Comparison of ENCODE assay signal across 23 cellular contexts in the genomic region with DNA sequence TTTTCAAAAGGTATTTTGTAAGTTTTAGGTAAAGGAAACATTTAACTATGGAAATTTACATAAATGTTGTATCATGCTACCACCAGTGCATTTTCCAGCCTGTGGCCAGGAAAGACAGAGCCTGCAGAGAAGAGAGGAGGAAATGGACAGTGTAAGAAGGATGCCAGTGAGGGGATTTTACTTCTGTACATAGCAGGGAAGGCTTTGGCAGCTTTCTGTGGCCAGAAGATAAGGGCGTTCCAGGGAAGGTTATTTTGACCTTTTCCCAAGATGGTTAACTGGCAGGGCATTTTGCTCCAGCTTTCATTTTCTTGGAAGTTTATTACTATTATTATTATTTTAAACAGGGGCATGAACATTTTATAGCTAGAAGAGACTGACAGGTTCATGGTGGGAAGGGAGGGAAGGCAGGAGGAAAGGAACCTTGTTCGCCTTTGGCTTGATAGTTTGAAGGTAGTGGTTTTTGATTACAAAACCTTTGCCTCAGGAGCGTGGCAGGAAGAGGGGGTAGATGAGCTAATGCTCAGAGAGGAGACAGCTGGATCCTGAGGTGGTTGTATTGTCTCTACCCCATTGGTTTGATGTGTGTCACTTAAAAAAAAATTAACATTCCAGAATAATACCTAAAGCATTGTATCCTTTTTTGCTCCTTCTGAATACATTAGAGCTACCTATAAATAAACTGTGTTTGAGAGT. TPM values are rescaled to one million over a fixed set of nuclear protein-coding genes. Genes with fewer than 3 reads are reported as not detected.
DNase-seq lines count a peak whose midpoint lies in the region; ATAC-seq and TF ChIP-seq lines count a peak whose summit lies in the region.
"Had no signal": no experiment of that assay in that cellular context is flagged by ENCODE, and none has a peak within 500 bp of the region (broad histone marks: within the 10 kb centered on the region; RNA-seq: fewer than 3 reads in every experiment).

No MANE protein-coding gene starts in this region.

- no peak overlapping the region for H3K9ac ChIP-seq in skeletal muscle satellite cell (ENCODE audit: low read depth, low read length)

- CTCF ChIA-PET in MCF 10A (lab: Yijun Ruan, JAX), result interaction anchor here (0.6 to 1.8 kb wide), 10 partner anchors 15 to 685 kb away, joined by 3 to 9 read pairs (median 4); no protein-coding TSS in a partner anchor

- no TSS peak for BruUV-seq in MCF 10A (replicated peaks; lab: Mats Ljungman, UMichigan)

- no peaks in the 10 kb centered on the region for H3K27me3 ChIP-seq in breast epithelium
- no peaks in the 10 kb centered on the region for H3K27me3 ChIP-seq in skeletal muscle satellite cell (ENCODE audit: control insufficient read depth, insufficient read depth, low read length)
- H3K27me3 ChIP-seq in aorta (ENCODE audit: control insufficient read depth in 1 of 2, insufficient read depth in 2 of 2, low read length in 1 of 2), result no peaks in the 10 kb centered on the region
- H3K27me3 ChIP-seq: brain microvascular endothelial cell, thyroid gland had no signal

- no peaks in the 10 kb centered on the region for H3K9me3 Mint-ChIP-seq in MCF 10A (ENCODE audit: unreplicated experiment)
- H3K9me3 Mint-ChIP-seq: activated naive CD8-positive, alpha-beta T cell treated with anti-CD3 and anti-CD28 coated beads for 36 hours; stimulated activated effector memory CD8-positive, alpha-beta T cell treated with anti-CD3 and anti-CD28 coated beads, Interleukin-12 subunit alpha, Interleukin-12 subunit beta, amount 100 ng/mL, for 72 hours had no signal

- POLR2A ChIA-PET in MCF 10A (lab: Yijun Ruan, JAX), result no interaction called here

- H3K4me1 Mint-ChIP-seq in MCF 10A (ENCODE audit: insufficient read depth, unreplicated experiment), result peaks cover 20% of the 10 kb centered on the region

- H3K27ac Mint-ChIP-seq in MCF 10A (ENCODE audit: low read depth, unreplicated experiment), result no peak overlapping the region
- H3K27ac Mint-ChIP-seq: activated CD8-positive, alpha-beta T cell treated with anti-CD3 and anti-CD28 coated beads, Interleukin-2, amount 10 ng/mL, durations not matched to agents 7 days and 5 days; activated naive CD8-positive, alpha-beta T cell treated with anti-CD3 and anti-CD28 coated beads for 36 hours; stimulated activated effector memory CD8-positive, alpha-beta T cell treated with anti-CD3 and anti-CD28 coated beads, Interleukin-12 subunit alpha, Interleukin-12 subunit beta, amount 100 ng/mL, for 72 hours had no signal

- TF ChIP-seq CTCF in MCF 10A (IDR thresholded peaks at IDR 0.05; ENCODE audit: unreplicated experiment) (no peak), breast epithelium (IDR thresholded peaks at IDR 0.05) (no peak), fibroblast of the aortic adventitia (IDR thresholded peaks at IDR 0.05; ENCODE audit: insufficient read depth, low read length) (no peak)

- ATAC-seq in GM18873 (IDR thresholded peaks at IDR 0.05; ENCODE audit: low FRiP score, unreplicated experiment) (no peak), aorta (ENCODE audit: low FRiP score) (no peak)
- ATAC-seq: activated CD8-positive, alpha-beta T cell treated with anti-CD3 and anti-CD28 coated beads, Interleukin-2, amount 10 ng/mL, durations not matched to agents 7 days and 5 days; stimulated activated effector memory CD8-positive, alpha-beta T cell treated with anti-CD3 and anti-CD28 coated beads, Interleukin-12 subunit alpha, Interleukin-12 subunit beta, amount 100 ng/mL, for 72 hours had no signal

- H3K27me3 Mint-ChIP-seq in MCF 10A (ENCODE audit: insufficient read depth, unreplicated experiment), result no peaks in the 10 kb centered on the region
- H3K27me3 Mint-ChIP-seq: activated naive CD8-positive, alpha-beta T cell treated with anti-CD3 and anti-CD28 coated beads for 36 hours had no signal

- TF ChIP-seq POLR2A in breast epithelium (IDR thresholded peaks at IDR 0.05), result no peak

- 28 to 41% methylated on average over 3 of the region's 3 CpGs for WGBS in aorta, 2 donors

- H3K9me3 ChIP-seq in breast epithelium (no peaks in the 10 kb centered on the region), skeletal muscle satellite cell (replicated peaks; ENCODE audit: low read length) (no peaks in the 10 kb centered on the region), aorta (ENCODE audit: control insufficient read depth, low read length) (no peaks in the 10 kb centered on the region)
- H3K9me3 ChIP-seq: thyroid gland had no signal

- H3K36me3 ChIP-seq in breast epithelium (no peaks in the 10 kb centered on the region), skeletal muscle satellite cell (ENCODE audit: insufficient read depth, low read length) (no peaks in the 10 kb centered on the region), aorta (ENCODE audit: control insufficient read depth in 1 of 2, insufficient read depth in 2 of 2, low read length in 1 of 2) (no peaks in the 10 kb centered on the region)
- H3K36me3 ChIP-seq: brain microvascular endothelial cell, thyroid gland had no signal

- peak overlapping the region; percentile 31 for H3K4me2 ChIP-seq in skeletal muscle satellite cell (ENCODE audit: low read length)

- H3K27ac ChIP-seq in breast epithelium, result no peak overlapping the region
- no peak overlapping the region for H3K27ac ChIP-seq in aorta (ENCODE audit: low read depth in 1 of 2, low read length in 2 of 2)
- H3K27ac ChIP-seq: brain microvascular endothelial cell, thyroid gland had no signal

- no peak overlapping the region for H3K4me3 ChIP-seq in breast epithelium
- H3K4me3 ChIP-seq in fibroblast of the aortic adventitia (ENCODE audit: low read depth, low read length), result no peak overlapping the region
- H3K4me3 ChIP-seq in skeletal muscle satellite cell (ENCODE audit: low read length), result no peak overlapping the region
- no peak overlapping the region for H3K4me3 ChIP-seq in aorta (ENCODE audit: low read length in 2 of 2)
- H3K4me3 ChIP-seq: thyroid gland had no signal

- no peak overlapping the region for H3K4me3 Mint-ChIP-seq in MCF 10A (ENCODE audit: unreplicated experiment)
- H3K4me3 Mint-ChIP-seq: activated CD8-positive, alpha-beta T cell treated with anti-CD3 and anti-CD28 coated beads, Interleukin-2, amount 10 ng/mL, durations not matched to agents 7 days and 5 days; activated naive CD8-positive, alpha-beta T cell treated with anti-CD3 and anti-CD28 coated beads for 36 hours; stimulated activated effector memory CD8-positive, alpha-beta T cell treated with anti-CD3 and anti-CD28 coated beads, Interleukin-12 subunit alpha, Interleukin-12 subunit beta, amount 100 ng/mL, for 72 hours had no signal

- H3K4me1 ChIP-seq in breast epithelium, result no peaks in the 10 kb centered on the region
- peaks cover 11% of the 10 kb centered on the region for H3K4me1 ChIP-seq in skeletal muscle satellite cell (ENCODE audit: control insufficient read depth, insufficient read depth, low read length)
- H3K4me1 ChIP-seq in aorta (ENCODE audit: control insufficient read depth in 1 of 2, insufficient read depth in 2 of 2, low read length in 2 of 2), result no peaks in the 10 kb centered on the region

- peak; percentile 24 for DNase-seq in MCF 10A (ENCODE audit: unreplicated experiment)
- DNase-seq in breast epithelium (ENCODE audit: low spot score in 2 of 2), result no peak
- DNase-seq in OCI-M1 (lab: John Stamatoyannopoulos, UW), result peak; percentile 67
- DNase-seq in fibroblast of the aortic adventitia (ENCODE audit: low read depth), result peak; percentile 8
- no peak for DNase-seq in NCI-H2171 (lab: John Stamatoyannopoulos, UW)
- no peak for DNase-seq in aorta
- DNase-seq: activated CD4-positive, CD25-positive, alpha-beta regulatory T cell; activated CD8-positive, alpha-beta T cell treated with anti-CD3 and anti-CD28 coated beads, Interleukin-2, amount 10 ng/mL, durations not matched to agents 7 days and 5 days; activated naive CD8-positive, alpha-beta T cell treated with anti-CD3 and anti-CD28 coated beads for 36 hours; brain microvascular endothelial cell; C1 segment of cervical spinal cord; GDM1; MM.1S; NCI-H2029; NCI-H524; retina; SHP77 treated with DMSO at 0.1 percent for 48 hours; stimulated activated CD4-positive, alpha-beta T cell treated with anti-CD3 and anti-CD28 coated beads, Interleukin-15, amount 100 ng/mL, for 24 hours; T-helper 2 cell; thyroid gland had no signal

- intact Hi-C loops in MCF 10A (cut with micrococcal nuclease), result loop anchor here (10.0 kb wide), 2 partner anchors 564 to 884 kb away; partner anchors contain the start of gene FBN2
- intact Hi-C loops in breast epithelium (cut with DNase I; ENCODE audit: low total_unique reads), result no loop called here
- intact Hi-C loops in aorta (cut with DNase I), result no loop called here

- no peaks in the 10 kb centered on the region for H3K36me3 Mint-ChIP-seq in MCF 10A (ENCODE audit: insufficient read depth, unreplicated experiment)

RNA-seq across cellular contexts. Expression of gene ISOC1, which starts 4.1 kb away (rescaled TPM):
- 11.2 and 12.8 TPM in 2 replicates for total RNA-seq in MCF 10A (2022)
- total RNA-seq in breast epithelium, result 10 to 100 TPM; 20.6 to 41.6 (median 23.9) TPM
- 6.6 and 19.7 TPM in 2 replicates for total RNA-seq in fibroblast of the aortic adventitia (ENCODE audit: low replicate concordance)
- 17.0 and 17.5 TPM in 2 replicates for total RNA-seq in skeletal muscle satellite cell (2012; rRNA removed)
- total RNA-seq in aorta, result 10 to 100 TPM; 10.1 to 10.3 TPM
- polyA plus RNA-seq in aorta, result 10 to 100 TPM; 15.2 to 16.8 TPM

Comparison
In these comparisons a context has a peak if more than half of its experiments do, and no peak if none do; other contexts are left out.
1. DNase-seq: peak in MCF 10A (single experiment), OCI-M1 (single experiment) and fibroblast of the aortic adventitia (single experiment); none in breast epithelium (0 of 2), NCI-H2171 (single experiment) and aorta (0 of 2).